9 cellular contexts compared by ENCODE assay signal in genomic region chr19:6720369-6721112, GRCh38. TPM values are rescaled to one million over a fixed set of nuclear protein-coding genes. Genes with fewer than 3 reads are reported as not detected.
DNase-seq lines count a peak whose midpoint lies in the region; ATAC-seq and TF ChIP-seq lines count a peak whose summit lies in the region.
"Had no signal": no experiment of that assay in that cellular context is flagged by ENCODE, and none has a peak within 500 bp of the region (broad histone marks: within the 10 kb centered on the region; RNA-seq: fewer than 3 reads in every experiment).

TSS of gene C3 (minus strand) at chr19:6720650. CDS start at chr19:6720589, 61 bp downstream.

- no peaks in the 10 kb centered on the region for H3K36me3 Mint-ChIP-seq in activated CD4-positive, alpha-beta T cell treated with anti-CD3 and anti-CD28 coated beads, Interleukin-2, amount 10 ng/mL, durations not matched to agents 7 days and 5 days (ENCODE audit: low read depth)
- H3K36me3 Mint-ChIP-seq in memory B cell = peaks cover 6% of the 10 kb centered on the region

- no peaks in the 10 kb centered on the region for H3K9me3 ChIP-seq in uterus

- H3K27ac Mint-ChIP-seq in activated CD4-positive, alpha-beta T cell treated with anti-CD3 and anti-CD28 coated beads, Interleukin-2, amount 10 ng/mL, durations not matched to agents 7 days and 5 days = peak within 1 kb of the TSS; percentile 37
- H3K27ac Mint-ChIP-seq in memory B cell = peak within 1 kb of the TSS; percentile 77

- peak within 1 kb of the TSS in 1 of 2 donors; percentile 34 for H3K4me3 ChIP-seq in uterus

- H3K4me3 Mint-ChIP-seq in activated CD4-positive, alpha-beta T cell treated with anti-CD3 and anti-CD28 coated beads, Interleukin-2, amount 10 ng/mL, durations not matched to agents 7 days and 5 days = no peak within 1 kb of the TSS
- H3K4me3 Mint-ChIP-seq in memory B cell = peak within 1 kb of the TSS; percentile 57

- H3K27ac ChIP-seq in uterus = peak within 1 kb of the TSS; percentile 49 to 63
- H3K27ac ChIP-seq: VCaP had no signal

- DNase-seq in activated CD4-positive, alpha-beta T cell treated with anti-CD3 and anti-CD28 coated beads, Interleukin-2, amount 10 ng/mL, durations not matched to agents 7 days and 5 days = no peak
- no peak for DNase-seq in activated CD4-positive, alpha-beta T cell treated with anti-CD3 and anti-CD28 coated beads for 48 hours
- DNase-seq in dermis blood vessel endothelial cell = no peak
- DNase-seq in memory B cell (ENCODE audit: low spot score in 2 of 2) = no peak
- DNase-seq in uterus = peak; percentile 86
- DNase-seq in NCI-H82 (lab: John Stamatoyannopoulos, UW) = no peak
- DNase-seq in stimulated activated naive CD4-positive, alpha-beta T cell (lab: John Stamatoyannopoulos, UW) = no peak

- intact Hi-C loops in uterus (cut with DNase I; ENCODE audit: low total_unique reads) = no loop called here

- no peak for ATAC-seq in memory B cell (ENCODE audit: low read depth)
- no peak for ATAC-seq in HG02973 (IDR thresholded peaks at IDR 0.05; ENCODE audit: unreplicated experiment)

- no peaks in the 10 kb centered on the region for H3K36me3 ChIP-seq in uterus

- H3K27me3 Mint-ChIP-seq in activated CD4-positive, alpha-beta T cell treated with anti-CD3 and anti-CD28 coated beads, Interleukin-2, amount 10 ng/mL, durations not matched to agents 7 days and 5 days = peaks cover 7% of the 10 kb centered on the region
- peaks cover 10% of the 10 kb centered on the region for H3K27me3 Mint-ChIP-seq in memory B cell

- POLR2A ChIA-PET in activated CD4-positive, alpha-beta T cell treated with anti-CD3 and anti-CD28 coated beads, Interleukin-2, amount 10 ng/mL, durations not matched to agents 7 days and 5 days (lab: Charles Lee) = no interaction called here

- no peaks in the 10 kb centered on the region for H3K27me3 ChIP-seq in uterus

- H3K4me1 ChIP-seq in uterus = no peaks in the 10 kb centered on the region

- TF ChIP-seq CTCF in uterus (IDR thresholded peaks at IDR 0.05) = no peak

- TF ChIP-seq POLR2A in uterus (IDR thresholded peaks at IDR 0.05) = peak in 1 of 2 donors; percentile 24

- peaks cover 4% of the 10 kb centered on the region for H3K9me3 Mint-ChIP-seq in activated CD4-positive, alpha-beta T cell treated with anti-CD3 and anti-CD28 coated beads, Interleukin-2, amount 10 ng/mL, durations not matched to agents 7 days and 5 days
- peaks cover 4% of the 10 kb centered on the region for H3K9me3 Mint-ChIP-seq in memory B cell

- peaks cover 42% of the 10 kb centered on the region for H3K4me1 Mint-ChIP-seq in activated CD4-positive, alpha-beta T cell treated with anti-CD3 and anti-CD28 coated beads, Interleukin-2, amount 10 ng/mL, durations not matched to agents 7 days and 5 days
- peaks cover 50% of the 10 kb centered on the region for H3K4me1 Mint-ChIP-seq in memory B cell

- CTCF ChIA-PET in activated CD4-positive, alpha-beta T cell treated with anti-CD3 and anti-CD28 coated beads, Interleukin-2, amount 10 ng/mL, durations not matched to agents 7 days and 5 days (lab: Charles Lee) = interaction anchor here (0.6 to 1.6 kb wide), 5 partner anchors 16 to 1030 kb away, joined by 3 read pairs; no protein-coding TSS in a partner anchor

RNA-seq across cellular contexts. Expression of gene C3, which starts in this region (rescaled TPM):
- not detected for total RNA-seq in activated CD4-positive, alpha-beta T cell treated with anti-CD3 and anti-CD28 coated beads, Interleukin-2, amount 10 ng/mL, durations not matched to agents 7 days and 5 days
- 5.4 and 33.5 TPM in 2 replicates for total RNA-seq in dermis blood vessel endothelial cell
- total RNA-seq in uterus = 1,000 to 10,000 TPM in 1 of 4 donors, 100 to 1,000 TPM in 2, 10 to 100 TPM in 1; 45.4 to 1,093 (median 422) TPM

Comparison
In these comparisons a context has a peak if more than half of its experiments do, and no peak if none do; other contexts are left out.
1. DNase-seq: peak in uterus (2 of 2); none in activated CD4-positive, alpha-beta T cell treated with anti-CD3 and anti-CD28 coated beads, Interleukin-2, amount 10 ng/mL, durations not matched to agents 7 days and 5 days (single experiment), activated CD4-positive, alpha-beta T cell treated with anti-CD3 and anti-CD28 coated beads for 48 hours (single experiment), dermis blood vessel endothelial cell (single experiment), memory B cell (0 of 2), NCI-H82 (single experiment) and stimulated activated naive CD4-positive, alpha-beta T cell (0 of 6).